ENCODE assay signal across 12 cellular contexts in the genomic region with DNA sequence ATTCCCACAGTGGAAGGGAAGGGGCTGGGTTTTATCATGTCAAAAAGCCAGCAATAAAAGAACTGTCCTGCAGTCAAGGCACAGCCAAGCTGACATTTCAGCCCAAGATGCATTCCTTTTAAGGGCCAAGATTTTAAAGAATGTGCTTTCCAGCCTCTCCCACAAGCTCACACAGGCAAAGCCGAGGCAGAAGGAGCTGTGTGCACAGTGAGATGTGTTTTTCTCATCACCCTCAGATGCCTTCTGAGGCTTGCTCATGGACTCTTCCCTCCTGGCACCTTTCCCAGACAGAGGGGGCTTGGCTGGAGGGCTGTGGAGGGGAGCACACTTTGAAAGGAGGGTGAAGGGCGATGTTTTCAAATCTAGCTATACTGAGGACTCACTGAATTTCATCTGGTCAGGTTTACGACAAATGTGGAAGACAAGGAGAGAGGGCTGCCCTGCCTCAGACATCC.
DNase-seq lines count a peak whose midpoint lies in the region; ATAC-seq and TF ChIP-seq lines count a peak whose summit lies in the region.
"Had no signal": no experiment of that assay in that cellular context is flagged by ENCODE, and none has a peak within 500 bp of the region (broad histone marks: within the 10 kb centered on the region; RNA-seq: fewer than 3 reads in every experiment).

No MANE protein-coding gene starts in this region.

- H2AFZ ChIP-seq in trophoblast cell (ENCODE audit: insufficient read depth, low read length, poor library complexity): no peak overlapping the region

- no peak for ATAC-seq in GM19452 (IDR thresholded peaks at IDR 0.05; ENCODE audit: unreplicated experiment)
- ATAC-seq in HG03439 (IDR thresholded peaks at IDR 0.05; ENCODE audit: unreplicated experiment): no peak

- no peaks in the 10 kb centered on the region for H3K36me3 ChIP-seq in adipocyte (ENCODE audit: control insufficient read depth, insufficient read depth, low read length, severe bottlenecking)
- H3K36me3 ChIP-seq in left ventricle myocardium inferior: no peaks in the 10 kb centered on the region
- no peaks in the 10 kb centered on the region for H3K36me3 ChIP-seq in trophoblast cell (ENCODE audit: control insufficient read depth in 1 of 2, insufficient read depth in 2 of 2, low read length in 2 of 2)

- peak overlapping the region; percentile 49 for H4K91ac ChIP-seq in trophoblast cell (ENCODE audit: low read depth, low read length)

- H4K8ac ChIP-seq in trophoblast cell (ENCODE audit: low read depth, low read length): peak overlapping the region; percentile 23

- H3K4me1 ChIP-seq in adipocyte (ENCODE audit: control insufficient read depth, insufficient read depth, low read length): peaks cover 35% of the 10 kb centered on the region
- H3K4me1 ChIP-seq in left ventricle myocardium inferior: peaks cover 24% of the 10 kb centered on the region
- peaks cover 15 to 24% of the 10 kb centered on the region in 2 experiments for H3K4me1 ChIP-seq in trophoblast cell (ENCODE audit: control insufficient read depth in 1 of 2, insufficient read depth in 2 of 2, low read length in 2 of 2)

- intact Hi-C loops in left ventricle myocardium inferior (cut with micrococcal nuclease): no loop called here

- H3K4me2 ChIP-seq in trophoblast cell (ENCODE audit: low read length): peak overlapping the region; percentile 18

- peak overlapping the region; percentile 41 for H2BK12ac ChIP-seq in trophoblast cell (ENCODE audit: low read length)

- H2BK5ac ChIP-seq in trophoblast cell (ENCODE audit: low read depth, low read length, poor library complexity): peak overlapping the region; percentile 3

- peak overlapping the region; percentile 33 for H3K14ac ChIP-seq in trophoblast cell (ENCODE audit: low read length)

- peak overlapping the region; percentile 9 for H2BK120ac ChIP-seq in trophoblast cell (ENCODE audit: insufficient read depth, low read length, poor library complexity)

- peak; percentile 38 for DNase-seq in AG08396 (ENCODE audit: low spot score)
- DNase-seq in adipocyte (ENCODE audit: low read depth): peak; percentile 87
- peak; percentile 18 for DNase-seq in left ventricle myocardium inferior
- peak; percentile 35 to 64 for DNase-seq in trophoblast cell
- DNase-seq in NCI-H82 treated with DMSO at 0.1 percent for 48 hours (lab: John Stamatoyannopoulos, UW; ENCODE audit: unreplicated experiment): no peak
- DNase-seq in SK-N-DZ (ENCODE audit: low spot score): no peak
- DNase-seq: activated naive CD4-positive, alpha-beta T cell treated with anti-CD3 and anti-CD28 coated beads, Interleukin-2, amount 50 U/mL, for 16 hours; glutamatergic neuron; NCI-H524 treated with DMSO at 0.1 percent for 48 hours had no signal

- WGBS in trophoblast cell (ENCODE audit: extremely low coverage, insufficient coverage, insufficient read length): no CpG with 5 or more reads among the region's 3 CpGs

- TF ChIP-seq CTCF in left ventricle myocardium inferior (IDR thresholded peaks at IDR 0.05; ENCODE audit: borderline replicate concordance): no peak

- no peak overlapping the region for H2AK5ac ChIP-seq in trophoblast cell (ENCODE audit: low read length)

- no peaks in the 10 kb centered on the region for H3K79me2 ChIP-seq in trophoblast cell (ENCODE audit: control insufficient read depth, insufficient read depth, low read length, poor library complexity)

- H3K4me3 ChIP-seq in adipocyte (ENCODE audit: low read length) (no peak overlapping the region), left ventricle myocardium inferior (no peak overlapping the region), trophoblast cell (ENCODE audit: low read depth, low read length) (no peak overlapping the region)

- peak overlapping the region; percentile 66 for H3K27ac ChIP-seq in left ventricle myocardium inferior (replicated peaks)
- H3K27ac ChIP-seq in trophoblast cell (ENCODE audit: low read depth, low read length): peak overlapping the region; percentile 89
- H3K27ac ChIP-seq: C4-2B had no signal

- H3K18ac ChIP-seq in trophoblast cell (ENCODE audit: low read length): no peak overlapping the region

- H3K9ac ChIP-seq in adipocyte (ENCODE audit: low read length) (peak overlapping the region; percentile 63), trophoblast cell (ENCODE audit: low read length) (no peak overlapping the region)

- peaks cover 27% of the 10 kb centered on the region for H3K79me1 ChIP-seq in trophoblast cell (ENCODE audit: low read length)

- H3K9me3 ChIP-seq in adipocyte (ENCODE audit: control insufficient read depth, low read length): no peaks in the 10 kb centered on the region
- no peaks in the 10 kb centered on the region for H3K9me3 ChIP-seq in left ventricle myocardium inferior (replicated peaks)
- H3K9me3 ChIP-seq in trophoblast cell (ENCODE audit: insufficient read depth, low read depth, low read length): no peaks in the 10 kb centered on the region

- no peak overlapping the region for H3K4ac ChIP-seq in trophoblast cell (ENCODE audit: low read depth, low read length)

- H3K27me3 ChIP-seq in adipocyte (replicated peaks; ENCODE audit: control insufficient read depth, insufficient read depth, low read length): no peaks in the 10 kb centered on the region
- H3K27me3 ChIP-seq in left ventricle myocardium inferior (ENCODE audit: low read depth): peaks cover 10% of the 10 kb centered on the region
- H3K27me3 ChIP-seq in trophoblast cell (ENCODE audit: insufficient read depth, low read length): no peaks in the 10 kb centered on the region

- H3K23ac ChIP-seq in trophoblast cell (ENCODE audit: low read length): no peak overlapping the region

- no peak overlapping the region for H4K12ac ChIP-seq in trophoblast cell (ENCODE audit: low read depth, low read length)

Comparison
In these comparisons a context has a peak if more than half of its experiments do, and no peak if none do; other contexts are left out.
1. DNase-seq: peak in AG08396 (single experiment), adipocyte (single experiment), left ventricle myocardium inferior (single experiment) and trophoblast cell (2 of 2); none in NCI-H82 treated with DMSO at 0.1 percent for 48 hours (single experiment) and SK-N-DZ (single experiment).